ENCODE assay signal across 1 cellular context in the genomic region with DNA sequence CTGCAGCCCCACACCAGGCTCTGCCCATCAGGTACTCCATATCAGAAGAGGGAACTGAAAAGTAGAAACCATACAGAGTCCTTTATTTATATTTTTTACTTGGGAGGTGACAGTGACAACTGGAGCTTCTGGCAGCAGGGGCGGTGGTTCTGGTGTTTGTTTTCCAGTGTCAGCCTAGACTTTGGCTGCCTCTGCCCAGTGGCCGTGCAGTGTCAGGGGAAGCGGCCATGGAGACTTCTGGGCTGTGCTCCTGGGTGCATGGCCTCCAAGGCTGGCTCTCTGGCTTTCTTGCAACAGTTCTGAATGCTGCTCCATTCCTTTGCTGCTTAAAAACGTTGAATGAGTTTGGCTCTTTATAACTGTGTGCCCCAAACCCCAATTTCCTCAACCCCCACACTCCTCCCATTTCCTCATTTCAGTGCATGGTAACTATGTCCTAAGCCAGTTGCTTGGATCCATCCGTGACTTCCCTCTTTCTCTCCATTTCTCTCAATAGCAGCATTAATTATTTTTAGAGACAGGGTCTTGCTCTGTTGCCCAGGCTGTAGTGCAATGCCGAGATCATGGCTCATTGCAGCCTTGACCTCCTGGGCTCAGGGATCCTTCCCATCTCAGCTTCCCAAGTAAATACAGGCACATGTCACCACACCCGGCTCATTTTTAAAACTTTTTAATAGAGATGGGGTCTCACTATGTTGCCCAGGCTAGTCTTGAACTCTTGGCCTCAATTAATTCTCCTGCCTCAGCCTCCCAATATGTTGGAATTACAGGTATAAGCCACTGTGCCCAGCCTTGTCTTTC.
TF ChIP-seq lines count a peak whose summit lies in the region.

No MANE protein-coding gene starts in this region.

TF ChIP-seq in K562, 482 proteins besides CTCF, POLR2A, EP300 and RAD21:
- TF ChIP-seq ZNF121 (CRISPR knock-in tag; conservative IDR thresholded peaks at IDR 0.05) (peak; percentile 85), KDM5B (IDR thresholded peaks at IDR 0.05; ENCODE audit: insufficient replicate concordance, low read depth, low read length) (no peak)
